ENCODE assay signal across 2 cellular contexts in genomic region chrX:95911062-95911461, GRCh38.
TF ChIP-seq lines count a peak whose summit lies in the region.

No MANE protein-coding gene starts in this region.

TF ChIP-seq in A549, 52 proteins besides CTCF, POLR2A, EP300 and RAD21 (continued from another document):
- TF ChIP-seq ZFP36 (IDR thresholded peaks at IDR 0.05; ENCODE audit: borderline replicate concordance, partially characterized antibody) (no peak), EHMT2 (IDR thresholded peaks at IDR 0.05; ENCODE audit: low read depth) (no peak), NFE2L2 (conservative IDR thresholded peaks at IDR 0.05; ENCODE audit: low read length) (0 out of 2 replicates have a peak, but pooled peaks have one; percentile 49)

TF ChIP-seq in GM23338, 12 proteins besides CTCF, POLR2A, EP300 and RAD21:
- TF ChIP-seq, protein P1, sequence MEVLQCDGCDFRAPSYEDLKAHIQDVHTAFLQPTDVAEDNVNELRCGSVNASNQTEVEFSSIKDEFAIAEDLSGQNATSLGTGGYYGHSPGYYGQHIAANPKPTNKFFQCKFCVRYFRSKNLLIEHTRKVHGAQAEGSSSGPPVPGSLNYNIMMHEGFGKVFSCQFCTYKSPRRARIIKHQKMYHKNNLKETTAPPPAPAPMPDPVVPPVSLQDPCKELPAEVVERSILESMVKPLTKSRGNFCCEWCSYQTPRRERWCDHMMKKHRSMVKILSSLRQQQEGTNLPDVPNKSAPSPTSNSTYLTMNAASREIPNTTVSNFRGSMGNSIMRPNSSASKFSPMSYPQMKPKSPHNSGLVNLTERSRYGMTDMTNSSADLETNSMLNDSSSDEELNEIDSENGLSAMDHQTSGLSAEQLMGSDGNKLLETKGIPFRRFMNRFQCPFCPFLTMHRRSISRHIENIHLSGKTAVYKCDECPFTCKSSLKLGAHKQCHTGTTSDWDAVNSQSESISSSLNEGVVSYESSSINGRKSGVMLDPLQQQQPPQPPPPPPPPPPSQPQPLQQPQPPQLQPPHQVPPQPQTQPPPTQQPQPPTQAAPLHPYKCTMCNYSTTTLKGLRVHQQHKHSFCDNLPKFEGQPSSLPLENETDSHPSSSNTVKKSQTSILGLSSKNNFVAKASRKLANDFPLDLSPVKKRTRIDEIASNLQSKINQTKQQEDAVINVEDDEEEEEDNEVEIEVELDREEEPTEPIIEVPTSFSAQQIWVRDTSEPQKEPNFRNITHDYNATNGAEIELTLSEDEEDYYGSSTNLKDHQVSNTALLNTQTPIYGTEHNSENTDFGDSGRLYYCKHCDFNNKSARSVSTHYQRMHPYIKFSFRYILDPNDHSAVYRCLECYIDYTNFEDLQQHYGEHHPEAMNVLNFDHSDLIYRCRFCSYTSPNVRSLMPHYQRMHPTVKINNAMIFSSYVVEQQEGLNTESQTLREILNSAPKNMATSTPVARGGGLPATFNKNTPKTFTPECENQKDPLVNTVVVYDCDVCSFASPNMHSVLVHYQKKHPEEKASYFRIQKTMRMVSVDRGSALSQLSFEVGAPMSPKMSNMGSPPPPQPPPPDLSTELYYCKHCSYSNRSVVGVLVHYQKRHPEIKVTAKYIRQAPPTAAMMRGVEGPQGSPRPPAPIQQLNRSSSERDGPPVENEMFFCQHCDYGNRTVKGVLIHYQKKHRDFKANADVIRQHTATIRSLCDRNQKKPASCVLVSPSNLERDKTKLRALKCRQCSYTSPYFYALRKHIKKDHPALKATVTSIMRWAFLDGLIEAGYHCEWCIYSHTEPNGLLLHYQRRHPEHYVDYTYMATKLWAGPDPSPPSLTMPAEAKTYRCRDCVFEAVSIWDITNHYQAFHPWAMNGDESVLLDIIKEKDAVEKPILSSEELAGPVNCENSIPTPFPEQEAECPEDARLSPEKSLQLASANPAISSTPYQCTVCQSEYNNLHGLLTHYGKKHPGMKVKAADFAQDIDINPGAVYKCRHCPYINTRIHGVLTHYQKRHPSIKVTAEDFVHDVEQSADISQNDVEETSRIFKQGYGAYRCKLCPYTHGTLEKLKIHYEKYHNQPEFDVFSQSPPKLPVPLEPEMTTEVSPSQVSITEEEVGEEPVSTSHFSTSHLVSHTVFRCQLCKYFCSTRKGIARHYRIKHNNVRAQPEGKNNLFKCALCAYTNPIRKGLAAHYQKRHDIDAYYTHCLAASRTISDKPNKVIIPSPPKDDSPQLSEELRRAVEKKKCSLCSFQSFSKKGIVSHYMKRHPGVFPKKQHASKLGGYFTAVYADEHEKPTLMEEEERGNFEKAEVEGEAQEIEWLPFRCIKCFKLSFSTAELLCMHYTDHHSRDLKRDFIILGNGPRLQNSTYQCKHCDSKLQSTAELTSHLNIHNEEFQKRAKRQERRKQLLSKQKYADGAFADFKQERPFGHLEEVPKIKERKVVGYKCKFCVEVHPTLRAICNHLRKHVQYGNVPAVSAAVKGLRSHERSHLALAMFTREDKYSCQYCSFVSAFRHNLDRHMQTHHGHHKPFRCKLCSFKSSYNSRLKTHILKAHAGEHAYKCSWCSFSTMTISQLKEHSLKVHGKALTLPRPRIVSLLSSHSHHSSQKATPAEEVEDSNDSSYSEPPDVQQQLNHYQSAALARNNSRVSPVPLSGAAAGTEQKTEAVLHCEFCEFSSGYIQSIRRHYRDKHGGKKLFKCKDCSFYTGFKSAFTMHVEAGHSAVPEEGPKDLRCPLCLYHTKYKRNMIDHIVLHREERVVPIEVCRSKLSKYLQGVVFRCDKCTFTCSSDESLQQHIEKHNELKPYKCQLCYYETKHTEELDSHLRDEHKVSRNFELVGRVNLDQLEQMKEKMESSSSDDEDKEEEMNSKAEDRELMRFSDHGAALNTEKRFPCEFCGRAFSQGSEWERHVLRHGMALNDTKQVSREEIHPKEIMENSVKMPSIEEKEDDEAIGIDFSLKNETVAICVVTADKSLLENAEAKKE (CRISPR knock-in tag; IDR thresholded peaks at IDR 0.05): no peak
- TF ChIP-seq JUNB (IDR thresholded peaks at IDR 0.05; ENCODE audit: unreplicated experiment): no peak
- no peak for TF ChIP-seq NANOG (IDR thresholded peaks at IDR 0.05; ENCODE audit: borderline replicate concordance)
- TF ChIP-seq EZH2phosphoT487 (IDR thresholded peaks at IDR 0.05; ENCODE audit: unreplicated experiment): no peak
- no peak for TF ChIP-seq POLR2AphosphoS5 (IDR thresholded peaks at IDR 0.05; ENCODE audit: low read depth)
- no peak for TF ChIP-seq REST (IDR thresholded peaks at IDR 0.05; ENCODE audit: unreplicated experiment)
- TF ChIP-seq ZNF331 (CRISPR knock-in tag; IDR thresholded peaks at IDR 0.05; ENCODE audit: low read depth): no peak
- no peak for TF ChIP-seq STAT1 (IDR thresholded peaks at IDR 0.05; ENCODE audit: unreplicated experiment)
- no peak for TF ChIP-seq CREB1 (CRISPR knock-in tag; IDR thresholded peaks at IDR 0.05; ENCODE audit: low read depth)
- no peak for TF ChIP-seq EZH2 (IDR thresholded peaks at IDR 0.05; ENCODE audit: low read depth, unreplicated experiment)
- TF ChIP-seq ETS1 (IDR thresholded peaks at IDR 0.05): no peak
